Comparison of ENCODE assay signal across 22 cellular contexts in genomic region chr2:168084267-168084781, GRCh38.
DNase-seq lines count a peak whose midpoint lies in the region; FAIRE-seq and TF ChIP-seq lines count a peak whose summit lies in the region.
"Had no signal": no experiment of that assay in that cellular context is flagged by ENCODE, and none has a peak within 500 bp of the region (broad histone marks: within the 10 kb centered on the region; RNA-seq: fewer than 3 reads in every experiment).

No MANE protein-coding gene starts in this region.

- H3K4me1 Mint-ChIP-seq in chondrocyte (ENCODE audit: low read depth) (peaks cover 23% of the 10 kb centered on the region), nephron progenitor cell (peaks cover 52% of the 10 kb centered on the region)

- H3K27ac Mint-ChIP-seq in chondrocyte (ENCODE audit: unreplicated experiment): peak overlapping the region; percentile 29
- H3K27ac Mint-ChIP-seq in nephron progenitor cell: peak overlapping the region; percentile 80
- H3K27ac Mint-ChIP-seq: activated CD4-positive, alpha-beta memory T cell treated with anti-CD3 and anti-CD28 coated beads for 36 hours; activated naive CD8-positive, alpha-beta T cell treated with anti-CD3 and anti-CD28 coated beads, Interleukin-2, amount 50 U/mL, for 24 hours had no signal

- DNase-seq in ELF-1 (ENCODE audit: low read depth, low spot score) (peak; percentile 7), NCI-H82 (lab: John Stamatoyannopoulos, UW) (peak; percentile 56), chondrocyte (ENCODE audit: low spot score) (no peak), nephron progenitor cell (no peak), NCI-H774 (lab: John Stamatoyannopoulos, UW) (no peak), frontal cortex (ENCODE audit: low spot score in 2 of 2) (no peak), pons (ENCODE audit: low spot score) (no peak)
- no peak for DNase-seq in stimulated activated naive CD4-positive, alpha-beta T cell treated with Interleukin-2 at 50 U/mL for 16 hours (lab: John Stamatoyannopoulos, UW)
- DNase-seq: activated CD4-positive, alpha-beta memory T cell treated with anti-CD3 and anti-CD28 coated beads for 36 hours; activated CD4-positive, alpha-beta T cell treated with anti-CD3 and anti-CD28 coated beads for 1 hour; activated CD8-positive, alpha-beta memory T cell treated with anti-CD3 and anti-CD28 coated beads, Interleukin-2, amount 50 U/mL, for 4 hours; activated naive CD4-positive, alpha-beta T cell; activated naive CD8-positive, alpha-beta T cell treated with anti-CD3 and anti-CD28 coated beads, Interleukin-2, amount 50 U/mL, for 24 hours; BE2C; DMS 273 treated with DMSO at 0.1 percent for 48 hours; dorsolateral prefrontal cortex; KG1; NCI-H1417 treated with DMSO at 0.1 percent for 48 hours; NCI-H2081 treated with DMSO at 0.1 percent for 48 hours; psoas muscle; stimulated activated CD4-positive, alpha-beta T cell treated with anti-CD3 and anti-CD28 coated beads, Interleukin-4, amount 100 ng/mL, for 24 hours; transverse colon had no signal

- H3K27me3 Mint-ChIP-seq in chondrocyte (ENCODE audit: low read depth) (no peaks in the 10 kb centered on the region), nephron progenitor cell (ENCODE audit: low read depth, poor library complexity) (peaks cover 7% of the 10 kb centered on the region)
- H3K27me3 Mint-ChIP-seq: activated CD4-positive, alpha-beta memory T cell treated with anti-CD3 and anti-CD28 coated beads for 36 hours; activated naive CD8-positive, alpha-beta T cell treated with anti-CD3 and anti-CD28 coated beads, Interleukin-2, amount 50 U/mL, for 24 hours had no signal

- FAIRE-seq in frontal cortex (lab: Jason Lieb, UNC): no peak

- peak; percentile 55 for TF ChIP-seq CTCF in chondrocyte (IDR thresholded peaks at IDR 0.05)
- no peak for TF ChIP-seq CTCF in nephron progenitor cell (IDR thresholded peaks at IDR 0.05)

- peaks cover 2% of the 10 kb centered on the region for H3K9me3 Mint-ChIP-seq in chondrocyte (ENCODE audit: low read depth)
- peaks cover 20% of the 10 kb centered on the region for H3K9me3 Mint-ChIP-seq in nephron progenitor cell
- H3K9me3 Mint-ChIP-seq: activated CD4-positive, alpha-beta memory T cell treated with anti-CD3 and anti-CD28 coated beads for 36 hours; activated naive CD8-positive, alpha-beta T cell treated with anti-CD3 and anti-CD28 coated beads, Interleukin-2, amount 50 U/mL, for 24 hours had no signal

- H3K4me3 Mint-ChIP-seq in chondrocyte (ENCODE audit: unreplicated experiment) (no peak overlapping the region), nephron progenitor cell (no peak overlapping the region)
- H3K4me3 Mint-ChIP-seq: activated CD4-positive, alpha-beta memory T cell treated with anti-CD3 and anti-CD28 coated beads for 36 hours; activated naive CD8-positive, alpha-beta T cell treated with anti-CD3 and anti-CD28 coated beads, Interleukin-2, amount 50 U/mL, for 24 hours had no signal

- peaks cover 13% of the 10 kb centered on the region for H3K36me3 Mint-ChIP-seq in chondrocyte (ENCODE audit: low read depth)
- H3K36me3 Mint-ChIP-seq in nephron progenitor cell (ENCODE audit: low read depth): peaks cover 37% of the 10 kb centered on the region

Comparison
In these comparisons a context has a peak if more than half of its experiments do, and no peak if none do; other contexts are left out.
1. DNase-seq: peak in ELF-1 (single experiment) and NCI-H82 (single experiment); none in chondrocyte (single experiment), nephron progenitor cell (single experiment), NCI-H774 (single experiment), frontal cortex (0 of 2), pons (single experiment) and stimulated activated naive CD4-positive, alpha-beta T cell treated with Interleukin-2 at 50 U/mL for 16 hours (single experiment).